In genomic region chr1:185404864-185405568, GRCh38 we compare ENCODE assay signal across 18 cellular contexts.
DNase-seq lines count a peak whose midpoint lies in the region; ATAC-seq and TF ChIP-seq lines count a peak whose summit lies in the region.
"Had no signal": no experiment of that assay in that cellular context is flagged by ENCODE, and none has a peak within 500 bp of the region (broad histone marks: within the 10 kb centered on the region; RNA-seq: fewer than 3 reads in every experiment).

No MANE protein-coding gene starts in this region.

- no peaks in the 10 kb centered on the region for H3K36me3 ChIP-seq in PC-3 (ENCODE audit: low read depth, low read length)
- H3K36me3 ChIP-seq: BLaER1, gastroesophageal sphincter, MG63, stomach had no signal

- BruUV-seq in PC-3 (replicated peaks; lab: Mats Ljungman, UMichigan) = no TSS peak

- H3K27me3 ChIP-seq in PC-3 (ENCODE audit: low read length) = no peaks in the 10 kb centered on the region
- H3K27me3 ChIP-seq: BLaER1, gastroesophageal sphincter, MG63, stomach had no signal

- H3K9me3 ChIP-seq in PC-3 (ENCODE audit: low read length) = no peaks in the 10 kb centered on the region
- H3K9me3 ChIP-seq: BLaER1, gastroesophageal sphincter, MG63, stomach had no signal

- H3K36me3 Mint-ChIP-seq in HFFc6 (ENCODE audit: low read depth) (peaks cover 16% of the 10 kb centered on the region; the same call in 1 of the 2 replicates), nephron (ENCODE audit: low read depth) (no peaks in the 10 kb centered on the region)

- H4K20me1 ChIP-seq in PC-3 (ENCODE audit: low read length) = no peaks in the 10 kb centered on the region
- H4K20me1 ChIP-seq: BLaER1 had no signal

- no peak overlapping the region for H3K27ac ChIP-seq in PC-3 (ENCODE audit: low read length)
- H3K27ac ChIP-seq: BLaER1, gastroesophageal sphincter, stomach had no signal

- no peak overlapping the region for H3K27ac Mint-ChIP-seq in HFFc6
- H3K27ac Mint-ChIP-seq in nephron = peak overlapping the region in 2 of 3 experiments; percentile 13 to 42

- H3K4me1 ChIP-seq in PC-3 (ENCODE audit: insufficient read depth, low read length) = peaks cover 4% of the 10 kb centered on the region
- H3K4me1 ChIP-seq: BLaER1 had no signal

- H3K9me3 Mint-ChIP-seq in HFFc6 (peaks cover 21% of the 10 kb centered on the region), nephron (peaks cover 3% of the 10 kb centered on the region)

- DNase-seq in HFFc6 (no peak), PC-3 (no peak), epithelial cell of esophagus (ENCODE audit: low read depth) (peak; percentile 70)
- no peak for DNase-seq in activated CD8-positive, alpha-beta memory T cell treated with anti-CD3 and anti-CD28 coated beads for 24 hours
- no peak for DNase-seq in stimulated activated naive CD4-positive, alpha-beta T cell (lab: John Stamatoyannopoulos, UW)
- DNase-seq: activated gamma-delta T cell; DMS53; effector CD4-positive, alpha-beta T cell; midbrain; NK-92 treated with Interleukin-12 subunit alpha and Interleukin-12 subunit beta, amount 100 ng/mL, for 24 hours; stimulated activated CD4-positive, alpha-beta T cell treated with anti-CD3 and anti-CD28 coated beads, Interleukin-12 subunit alpha, Interleukin-12 subunit beta, amount 100 ng/mL, for 4 hours; stomach had no signal

- H3K4me3 Mint-ChIP-seq in HFFc6 = peak overlapping the region; percentile 81
- no peak overlapping the region for H3K4me3 Mint-ChIP-seq in nephron

- H2AFZ ChIP-seq in PC-3 (ENCODE audit: low read length) = peak overlapping the region; percentile 51

- H3F3A ChIP-seq in PC-3 (ENCODE audit: low read length, unreplicated experiment) = no peaks in the 10 kb centered on the region

- no peaks in the 10 kb centered on the region for H3K9me2 ChIP-seq in PC-3 (replicated peaks; ENCODE audit: low read length)

- no peak for ATAC-seq in PC-3
- no peak for ATAC-seq in HG03280 (IDR thresholded peaks at IDR 0.05; ENCODE audit: unreplicated experiment)
- ATAC-seq in GM21423 (IDR thresholded peaks at IDR 0.05; ENCODE audit: unreplicated experiment) = no peak
- ATAC-seq: gastroesophageal sphincter had no signal

- H3K4me3 ChIP-seq in PC-3 (ENCODE audit: low read length) = 0 out of 2 replicates have a peak overlapping the region, but pooled peaks have one; percentile 11
- no peak overlapping the region for H3K4me3 ChIP-seq in epithelial cell of esophagus (ENCODE audit: low read length)
- H3K4me3 ChIP-seq: BLaER1, MG63 had no signal

- POLR2A ChIA-PET in PC-3 (lab: Charles Lee; ENCODE audit: unreplicated experiment) = no interaction called here

- H3K79me2 ChIP-seq in PC-3 (ENCODE audit: low read length) = no peaks in the 10 kb centered on the region

- H3K4me1 Mint-ChIP-seq in HFFc6 (ENCODE audit: low read depth) = peaks cover 38% of the 10 kb centered on the region
- peaks cover 9% of the 10 kb centered on the region for H3K4me1 Mint-ChIP-seq in nephron

- no peak overlapping the region for H3K9ac ChIP-seq in PC-3 (ENCODE audit: low read length)
- H3K9ac ChIP-seq: BLaER1 had no signal

- intact Hi-C loops in PC-3 (cut with micrococcal nuclease) = no loop called here

- CTCF ChIA-PET in PC-3 (lab: Charles Lee) = no interaction called here

- TF ChIP-seq CTCF in HFFc6 (IDR thresholded peaks at IDR 0.05) (no peak), PC-3 (conservative IDR thresholded peaks at IDR 0.05; ENCODE audit: low read depth, low read length) (no peak), epithelial cell of esophagus (IDR thresholded peaks at IDR 0.05; ENCODE audit: insufficient read depth, low read depth, low read length, missing control alignments) (no peak), nephron (IDR thresholded peaks at IDR 0.05; ENCODE audit: unreplicated experiment in 3 of 3) (no peak)

- H3K27me3 Mint-ChIP-seq in HFFc6 (ENCODE audit: insufficient read depth) = peaks cover 7% of the 10 kb centered on the region
- no peaks in the 10 kb centered on the region for H3K27me3 Mint-ChIP-seq in nephron (ENCODE audit: low read depth)

- peak overlapping the region; percentile 25 for H3K4me2 ChIP-seq in PC-3 (ENCODE audit: low read length)
- H3K4me2 ChIP-seq: BLaER1 had no signal
